8 cellular contexts compared by ENCODE assay signal in the genomic region with DNA sequence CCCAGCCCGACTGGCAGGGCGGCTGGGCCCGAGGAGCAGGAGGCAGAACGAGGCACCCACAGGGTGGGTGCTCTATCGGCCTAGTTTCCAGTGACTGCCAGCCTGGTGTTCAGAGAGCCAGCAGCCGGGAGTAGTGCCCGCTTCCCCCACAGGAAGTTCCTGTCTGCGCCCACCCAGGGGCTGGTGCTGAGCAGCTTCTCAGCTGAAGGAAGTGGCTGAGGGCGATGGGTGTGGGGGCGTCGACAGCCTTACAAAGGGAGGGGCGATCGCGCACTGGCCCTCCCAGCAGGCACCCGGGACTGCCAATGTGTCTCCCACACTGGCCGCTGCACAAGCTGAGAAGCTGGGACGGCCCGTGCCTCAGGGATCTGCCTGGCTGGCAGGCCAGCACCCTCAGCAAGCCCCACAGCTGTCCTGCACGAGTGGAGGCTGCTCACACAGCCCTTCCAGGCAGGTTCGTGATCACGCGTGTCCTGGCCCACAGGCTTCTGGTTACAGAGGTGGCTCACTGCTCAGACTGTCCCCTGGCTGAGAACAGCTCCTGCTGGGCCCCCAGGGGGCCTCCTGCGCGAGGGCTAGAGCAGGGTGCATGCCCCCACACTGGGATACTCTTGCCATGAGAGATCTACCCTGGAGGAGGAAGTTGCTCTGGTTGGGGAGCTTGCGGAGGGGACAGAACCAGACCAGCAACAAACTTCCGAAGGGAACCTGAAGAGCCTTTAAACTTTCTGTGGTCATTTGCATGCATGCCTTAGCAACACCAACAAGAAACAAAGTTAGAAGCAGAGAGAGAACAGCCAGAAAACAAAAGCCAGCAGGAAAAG. TPM values are rescaled to one million over a fixed set of nuclear protein-coding genes. Genes with fewer than 3 reads are reported as not detected.
DNase-seq lines count a peak whose midpoint lies in the region; ATAC-seq and TF ChIP-seq lines count a peak whose summit lies in the region.

No MANE protein-coding gene starts in this region.

- intact Hi-C loops in vagina (cut with DNase I) = no loop called here

- WGBS in neuronal stem cell (ENCODE audit: extremely low coverage in 2 of 2, insufficient read length in 2 of 2, insufficient replicate concordance in 1 of 2), 2 donors = no CpG with 5 or more reads among the region's 26 CpGs

- DNase-seq in GM10248 (ENCODE audit: extremely low spot score) (peak; percentile 50), neuronal stem cell (ENCODE audit: low spot score) (no peak), vagina (ENCODE audit: extremely low spot score in 2 of 2) (no peak), HuH-7 (ENCODE audit: low spot score) (no peak), GOT3 (lab: John Stamatoyannopoulos, UW) (no peak)
- peak in 3 of 4 experiments; percentile 26 to 49 (median 37) for DNase-seq in activated CD4-positive, CD25-positive, alpha-beta regulatory T cell (lab: John Stamatoyannopoulos, UW)
- peak; percentile 73 for DNase-seq in central memory CD4-positive, alpha-beta T cell

- H2BK12ac ChIP-seq in neuronal stem cell (ENCODE audit: low read length) = no peak overlapping the region

- H3K18ac ChIP-seq in neuronal stem cell (ENCODE audit: low read length) = no peak overlapping the region

- no peak for TF ChIP-seq POLR2A in vagina (IDR thresholded peaks at IDR 0.05)

- H2BK5ac ChIP-seq in neuronal stem cell (ENCODE audit: low read length) = no peak overlapping the region

- no peak overlapping the region for H3K4me2 ChIP-seq in neuronal stem cell (ENCODE audit: insufficient read depth, low read length, poor library complexity, severe bottlenecking)

- H2BK15ac ChIP-seq in neuronal stem cell (ENCODE audit: low read length) = no peak overlapping the region

- H3K9me3 ChIP-seq in neuronal stem cell (replicated peaks in 1 of 2; ENCODE audit: control insufficient read depth in 2 of 2, insufficient read depth in 1 of 2, low read depth in 1 of 2, low read length in 2 of 2) = no peaks in the 10 kb centered on the region
- no peaks in the 10 kb centered on the region for H3K9me3 ChIP-seq in vagina

- TF ChIP-seq CTCF in GM10248 (IDR thresholded peaks at IDR 0.05; ENCODE audit: control extremely low read depth, extremely low read depth, low read depth, missing control alignments) = no peak
- TF ChIP-seq CTCF in vagina (IDR thresholded peaks at IDR 0.05) = no peak

- H3K9ac ChIP-seq in neuronal stem cell (ENCODE audit: low read depth, low read length, poor library complexity) = no peak overlapping the region

- no peak overlapping the region for H4K8ac ChIP-seq in neuronal stem cell (ENCODE audit: low read depth, low read length)

- no peak overlapping the region for H2AFZ ChIP-seq in neuronal stem cell (ENCODE audit: low read length)

- H3K27ac ChIP-seq in neuronal stem cell (replicated peaks; ENCODE audit: low read length) (no peak overlapping the region), vagina (peak overlapping the region; percentile 16)

- no peak overlapping the region for H4K91ac ChIP-seq in neuronal stem cell (ENCODE audit: low read depth, low read length, poor library complexity)

- H3K27me3 ChIP-seq in neuronal stem cell (ENCODE audit: control insufficient read depth in 3 of 3, insufficient read depth in 3 of 3, low read depth in 1 of 3, low read length in 3 of 3) = no peaks in the 10 kb centered on the region
- no peaks in the 10 kb centered on the region for H3K27me3 ChIP-seq in vagina

- POLR2A ChIA-PET in GM10248 (lab: Yijun Ruan, JAX) = no interaction called here

- H3K23ac ChIP-seq in neuronal stem cell (ENCODE audit: low read depth, low read length, poor library complexity) = peak overlapping the region; percentile 65

- H3K14ac ChIP-seq in neuronal stem cell (ENCODE audit: low read length) = no peak overlapping the region

- H3K79me1 ChIP-seq in neuronal stem cell (ENCODE audit: low read depth, low read length) = peaks cover 25% of the 10 kb centered on the region

- H3K36me3 ChIP-seq in neuronal stem cell (replicated peaks in 1 of 2; ENCODE audit: control insufficient read depth in 2 of 2, insufficient read depth in 2 of 2, low read length in 2 of 2) (peaks cover 11 to 24% of the 10 kb centered on the region in 2 donors), vagina (peaks cover 0 to 7% of the 10 kb centered on the region in 2 donors)

- no peak for ATAC-seq in GM18870 (IDR thresholded peaks at IDR 0.05; ENCODE audit: unreplicated experiment)

- H3K4me1 ChIP-seq in neuronal stem cell (ENCODE audit: control insufficient read depth in 2 of 2, insufficient read depth in 1 of 2, low read depth in 1 of 2, low read length in 2 of 2) = peaks cover 12 to 17% of the 10 kb centered on the region in 2 donors
- H3K4me1 ChIP-seq in vagina = peaks cover 50% of the 10 kb centered on the region

- CTCF ChIA-PET in GM10248 (lab: Yijun Ruan, JAX) = interaction anchor here (1.4 to 2.4 kb wide), 3 partner anchors 22 to 34 kb away, joined by 3 to 12 read pairs (median 6); no protein-coding TSS in a partner anchor

- H2BK120ac ChIP-seq in neuronal stem cell (ENCODE audit: low read depth, low read length) = no peak overlapping the region

- H3K4me3 ChIP-seq in neuronal stem cell (ENCODE audit: low read length in 2 of 2) = peak overlapping the region in 1 of 2 donors; percentile 5
- peak overlapping the region; percentile 6 to 19 for H3K4me3 ChIP-seq in vagina

- no peak overlapping the region for H2AK5ac ChIP-seq in neuronal stem cell (ENCODE audit: low read depth, low read length)

- H3K4ac ChIP-seq in neuronal stem cell (ENCODE audit: low read length) = no peak overlapping the region

RNA-seq across cellular contexts. Expression of gene RNF166, which starts 2.5 kb away (rescaled TPM):
- 20.4 TPM for polyA plus RNA-seq in neuronal stem cell (2013, experiment 1 of 2)
- 19.1 TPM for polyA plus RNA-seq in neuronal stem cell (2013, experiment 2 of 2)
- 26.5 TPM for total RNA-seq in vagina

RNA-seq across cellular contexts. Expression of gene CTU2, which starts 2.6 kb away (rescaled TPM):
- 25.8 TPM for polyA plus RNA-seq in neuronal stem cell (2013, experiment 1 of 2)
- polyA plus RNA-seq in neuronal stem cell (2013, experiment 2 of 2) = 28.0 TPM
- 7.9 TPM for total RNA-seq in vagina

RNA-seq across cellular contexts. Expression of gene SNAI3, which starts 17.4 kb away (rescaled TPM):
- 0.50 TPM for polyA plus RNA-seq in neuronal stem cell (2013, experiment 1 of 2)
- polyA plus RNA-seq in neuronal stem cell (2013, experiment 2 of 2) = 0.32 TPM
- not detected for total RNA-seq in vagina

RNA-seq across cellular contexts. Expression of gene MVD, which starts 40.8 kb away (rescaled TPM):
- polyA plus RNA-seq in neuronal stem cell (2013, experiment 1 of 2) = 50.0 TPM
- 51.3 TPM for polyA plus RNA-seq in neuronal stem cell (2013, experiment 2 of 2)
- 33.1 TPM for total RNA-seq in vagina

RNA-seq across cellular contexts. Expression of gene CYBA, which starts 52.8 kb away (rescaled TPM):
- polyA plus RNA-seq in neuronal stem cell (2013, experiment 1 of 2) = 74.4 TPM
- polyA plus RNA-seq in neuronal stem cell (2013, experiment 2 of 2) = 71.9 TPM
- 188 TPM for total RNA-seq in vagina

Comparison
In these comparisons a context has a peak if more than half of its experiments do, and no peak if none do; other contexts are left out.
1. DNase-seq: peak in GM10248 (single experiment), activated CD4-positive, CD25-positive, alpha-beta regulatory T cell (3 of 4) and central memory CD4-positive, alpha-beta T cell (single experiment); none in neuronal stem cell (single experiment), vagina (0 of 2), HuH-7 (single experiment) and GOT3 (single experiment).